Comparison of ENCODE assay signal across 14 cellular contexts in the genomic region with DNA sequence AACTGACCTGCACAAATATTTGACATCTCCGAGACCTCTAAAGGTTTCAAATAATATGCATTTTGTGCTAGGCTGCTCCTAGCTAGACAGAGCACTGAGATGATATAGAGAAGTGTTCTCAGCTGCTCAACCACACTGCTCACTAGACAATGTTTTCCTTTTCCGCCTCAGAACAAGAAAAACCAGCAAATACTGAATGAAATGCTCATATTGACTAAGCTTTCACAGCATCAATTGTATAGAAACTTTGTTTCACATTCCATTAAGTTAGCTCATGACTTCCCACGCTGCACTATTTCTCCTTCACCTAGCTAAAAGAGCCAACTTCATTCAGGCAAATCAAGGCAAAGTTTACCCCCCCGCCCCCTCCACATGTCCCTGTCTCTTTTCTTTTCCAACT. TPM values are rescaled to one million over a fixed set of nuclear protein-coding genes. Genes with fewer than 3 reads are reported as not detected.
DNase-seq lines count a peak whose midpoint lies in the region; ATAC-seq and TF ChIP-seq lines count a peak whose summit lies in the region.
"Had no signal": no experiment of that assay in that cellular context is flagged by ENCODE, and none has a peak within 500 bp of the region (broad histone marks: within the 10 kb centered on the region; RNA-seq: fewer than 3 reads in every experiment).

No MANE protein-coding gene starts in this region.

- no peak overlapping the region for H2AFZ ChIP-seq in H9 (ENCODE audit: low read length)
- H2AFZ ChIP-seq: parathyroid adenoma had no signal

- no peak overlapping the region for H2BK5ac ChIP-seq in H9 (ENCODE audit: insufficient read length, low read length)

- H3K23me2 ChIP-seq in H9 (ENCODE audit: insufficient read length, low read depth, low read length, poor library complexity, severe bottlenecking) = peaks cover 2% of the 10 kb centered on the region

- H3K4ac ChIP-seq in H9 (ENCODE audit: low read depth, low read length) = no peak overlapping the region

- no peak overlapping the region for H3K14ac ChIP-seq in H9 (ENCODE audit: insufficient read depth, low read length)

- H3K4me2 ChIP-seq in H9 (ENCODE audit: insufficient read depth, insufficient read length, low read length) = peak overlapping the region; percentile 68

- no peak overlapping the region for H3K27ac ChIP-seq in H9 (ENCODE audit: insufficient read length, low read depth, low read length)
- peak overlapping the region; percentile 6 to 80 (median 34) for H3K27ac ChIP-seq in sigmoid colon
- no peak overlapping the region for H3K27ac ChIP-seq in SJCRH30
- H3K27ac ChIP-seq: parathyroid adenoma, SK-N-MC had no signal

- peak overlapping the region in 1 of 3 experiments; percentile 71; a peak in 1 of 7 replicates for H3K27ac Mint-ChIP-seq in H9
- no peak overlapping the region for H3K27ac Mint-ChIP-seq in MCF 10A (ENCODE audit: low read depth, unreplicated experiment)
- H3K27ac Mint-ChIP-seq: activated T-cell treated with anti-CD3 and anti-CD28 coated beads, Interleukin-2, amount 50 U/mL, for 24 hours had no signal

- no peak overlapping the region for H2AK5ac ChIP-seq in H9 (ENCODE audit: insufficient read length, low read length)

- CTCF ChIA-PET in MCF 10A (lab: Yijun Ruan, JAX) = interaction anchor here (0.6 to 1.6 kb wide), 6 partner anchors 9 to 1355 kb away, joined by 3 to 16 read pairs (median 3); no protein-coding TSS in a partner anchor

- H4K91ac ChIP-seq in H9 (ENCODE audit: insufficient read length, low read depth, low read length) = no peak overlapping the region

- H3K9me3 ChIP-seq in H9 (ENCODE audit: control insufficient read depth, low read depth, low read length) (no peaks in the 10 kb centered on the region), iPS-15b (ENCODE audit: control insufficient read depth, insufficient read depth, low read length) (no peaks in the 10 kb centered on the region), sigmoid colon (no peaks in the 10 kb centered on the region), SJCRH30 (replicated peaks) (no peaks in the 10 kb centered on the region)

- DNase-seq in H9 (no peak), MCF 10A (ENCODE audit: unreplicated experiment) (no peak), sigmoid colon (no peak), NCI-H524 (lab: John Stamatoyannopoulos, UW) (no peak), SJCRH30 (no peak)
- DNase-seq: activated T-cell treated with anti-CD3 and anti-CD28 coated beads, Interleukin-2, amount 50 U/mL, for 24 hours; NCI-H1417 treated with DMSO at 0.1 percent for 48 hours; stimulated activated naive CD8-positive, alpha-beta T cell treated with anti-CD3 and anti-CD28 coated beads, Interleukin-15, Interleukin-2, amounts not matched to agents 100 U/mL and 50 U/mL, for 24 hours had no signal

- H4K5ac ChIP-seq in H9 (ENCODE audit: insufficient read length, low read depth, low read length) = no peak overlapping the region

- intact Hi-C loops in MCF 10A (cut with micrococcal nuclease) (loop anchor here (5.0 to 10.0 kb wide), 2 partner anchors 263 to 1405 kb away; no protein-coding TSS in a partner anchor), sigmoid colon (cut with DNase I) (no loop called here)

- no peaks in the 10 kb centered on the region for H3K79me2 ChIP-seq in H9 (ENCODE audit: insufficient read depth, low read length)
- H3K79me2 ChIP-seq: parathyroid adenoma had no signal

- no peak for TF ChIP-seq EP300 in sigmoid colon (IDR thresholded peaks at IDR 0.05)

- H3K4me3 Mint-ChIP-seq in H9 = peak overlapping the region; percentile 74 to 92
- H3K4me3 Mint-ChIP-seq in MCF 10A (ENCODE audit: unreplicated experiment) = peak overlapping the region; percentile 67
- H3K4me3 Mint-ChIP-seq: activated T-cell treated with anti-CD3 and anti-CD28 coated beads, Interleukin-2, amount 50 U/mL, for 24 hours had no signal

- H3K27me3 Mint-ChIP-seq in H9 (ENCODE audit: low read depth) = peaks cover 23% of the 10 kb centered on the region
- no peaks in the 10 kb centered on the region for H3K27me3 Mint-ChIP-seq in MCF 10A (ENCODE audit: insufficient read depth, unreplicated experiment)

- H3K36me3 Mint-ChIP-seq in H9 (ENCODE audit: insufficient read depth in 1 of 3, low read depth in 3 of 3) = no peaks in the 10 kb centered on the region
- no peaks in the 10 kb centered on the region for H3K36me3 Mint-ChIP-seq in MCF 10A (ENCODE audit: insufficient read depth, unreplicated experiment)

- H3K79me1 ChIP-seq in H9 (ENCODE audit: insufficient read depth, low read depth, low read length, poor library complexity, severe bottlenecking) = no peaks in the 10 kb centered on the region

- no peak for TF ChIP-seq POLR2A in sigmoid colon (IDR thresholded peaks at IDR 0.05)

- H3K18ac ChIP-seq in H9 (ENCODE audit: insufficient read length, low read depth, low read length) = no peak overlapping the region

- no peak overlapping the region for H4K8ac ChIP-seq in H9 (replicated peaks; ENCODE audit: insufficient read length, low read depth, low read length)

- no peaks in the 10 kb centered on the region for H4K20me1 ChIP-seq in H9 (ENCODE audit: control insufficient read depth, insufficient read depth, insufficient read length)

- H3K9ac ChIP-seq in H9 (ENCODE audit: extremely low read depth, insufficient read length, low read length) = peak overlapping the region; percentile 54
- H3K9ac ChIP-seq in iPS-15b (ENCODE audit: low read depth, low read length) = no peak overlapping the region
- H3K9ac ChIP-seq: parathyroid adenoma had no signal

- H3T11ph ChIP-seq in H9 (ENCODE audit: low read length) = no peak overlapping the region

- H3K4me1 ChIP-seq in H9 (ENCODE audit: insufficient read depth, low read length) (no peaks in the 10 kb centered on the region), iPS-15b (ENCODE audit: control insufficient read depth, insufficient read depth, low read length) (no peaks in the 10 kb centered on the region), sigmoid colon (peaks cover 0 to 14% (median 11%) of the 10 kb centered on the region in 4 donors), SJCRH30 (no peaks in the 10 kb centered on the region)
- H3K4me1 ChIP-seq: parathyroid adenoma had no signal

- no peak overlapping the region for H2BK15ac ChIP-seq in H9 (ENCODE audit: low read depth, low read length)

- no TSS peak for BruUV-seq in MCF 10A (replicated peaks; lab: Mats Ljungman, UMichigan)

- H3K36me3 ChIP-seq in iPS-15b (ENCODE audit: control insufficient read depth, insufficient read depth, low read length) = no peaks in the 10 kb centered on the region
- no peaks in the 10 kb centered on the region for H3K36me3 ChIP-seq in sigmoid colon
- H3K36me3 ChIP-seq in SJCRH30 = no peaks in the 10 kb centered on the region

- no peak for TF ChIP-seq CTCF in H9 (conservative IDR thresholded peaks at IDR 0.05)
- TF ChIP-seq CTCF in MCF 10A (IDR thresholded peaks at IDR 0.05; ENCODE audit: unreplicated experiment) = no peak
- no peak for TF ChIP-seq CTCF in sigmoid colon (IDR thresholded peaks at IDR 0.05)

- no CpG with 5 or more reads among the region's 4 CpGs for WGBS in H9 (ENCODE audit: extremely low coverage, insufficient read length, low lambda C conversion rate)
- WGBS in sigmoid colon, 2 donors = 26 to 27% methylated on average over 4 of the region's 4 CpGs

- no peak overlapping the region for H2BK12ac ChIP-seq in H9 (ENCODE audit: insufficient read length, low read depth, low read length)

- ATAC-seq in HG03354 (IDR thresholded peaks at IDR 0.05; ENCODE audit: poor library complexity, severe bottlenecking, unreplicated experiment) = no peak
- ATAC-seq in HG02884 (IDR thresholded peaks at IDR 0.05; ENCODE audit: unreplicated experiment) = no peak
- ATAC-seq: stimulated activated naive CD8-positive, alpha-beta T cell treated with anti-CD3 and anti-CD28 coated beads, Interleukin-15, Interleukin-2, amounts not matched to agents 100 U/mL and 50 U/mL, for 24 hours had no signal

- H3K27me3 ChIP-seq in H9 (ENCODE audit: insufficient read depth, low read length) (no peaks in the 10 kb centered on the region), iPS-15b (ENCODE audit: control insufficient read depth, insufficient read depth, low read length) (peaks cover 12% of the 10 kb centered on the region), sigmoid colon (peaks cover 0 to 32% (median 0%) of the 10 kb centered on the region in 3 donors), SJCRH30 (peaks cover 12% of the 10 kb centered on the region; the same call in 1 of the 2 replicates)

- POLR2A ChIA-PET in MCF 10A (lab: Yijun Ruan, JAX) = interaction anchor here (1.1 kb wide), 1 partner anchor 144 kb away, joined by 4 read pairs; no protein-coding TSS in a partner anchor

- no peak overlapping the region for H2BK120ac ChIP-seq in H9 (ENCODE audit: low read depth, low read length, poor library complexity, severe bottlenecking)

- H3K4me3 ChIP-seq in iPS-15b (ENCODE audit: low read depth, low read length) (peak overlapping the region; percentile 86), sigmoid colon (peak overlapping the region; percentile 3 to 40 (median 34)), SJCRH30 (no peak overlapping the region)
- H3K4me3 ChIP-seq: SK-N-MC had no signal

- no peak overlapping the region for H3K56ac ChIP-seq in H9 (ENCODE audit: insufficient read length, low read depth, low read length)

- H3K9me3 Mint-ChIP-seq in H9 (no peaks in the 10 kb centered on the region), MCF 10A (ENCODE audit: unreplicated experiment) (no peaks in the 10 kb centered on the region)

- H3K4me1 Mint-ChIP-seq in H9 = peaks cover 14 to 21% of the 10 kb centered on the region in 2 experiments
- peaks cover 10% of the 10 kb centered on the region for H3K4me1 Mint-ChIP-seq in MCF 10A (ENCODE audit: insufficient read depth, unreplicated experiment)

- no peak overlapping the region for H3K23ac ChIP-seq in H9 (ENCODE audit: insufficient read length, low read depth, low read length)

- no peak overlapping the region for H2BK20ac ChIP-seq in H9 (ENCODE audit: low read depth, low read length, poor library complexity, severe bottlenecking)

RNA-seq across cellular contexts. Expression of gene ZNF385D, which starts 0.7 kb away (rescaled TPM):
- total RNA-seq in H9 (2021) (1.2 and 1.5 TPM in 2 replicates), MCF 10A (2022) (1.5 and 1.8 TPM in 2 replicates), sigmoid colon (1 to 10 TPM; 1.2 to 4.3 (median 3.0) TPM)
- under 1 TPM; under 0.01 to 0.60 (median 0.55) TPM for polyA plus RNA-seq in sigmoid colon
- total RNA-seq in SJCRH30 (2014; rRNA removed; shearing (Covaris generic)) = 0.02 and 0.20 TPM in 2 replicates
- total RNA-seq: endothelial cell of umbilical vein had no signal
- polyA plus RNA-seq: endothelial cell of umbilical vein had no signal

Comparison
In these comparisons a context has a peak if more than half of its experiments do, and no peak if none do; other contexts are left out.
1. H3K27ac ChIP-seq: peak in sigmoid colon (4 of 4); none in H9 (single experiment) and SJCRH30 (single experiment).